In the genomic region with DNA sequence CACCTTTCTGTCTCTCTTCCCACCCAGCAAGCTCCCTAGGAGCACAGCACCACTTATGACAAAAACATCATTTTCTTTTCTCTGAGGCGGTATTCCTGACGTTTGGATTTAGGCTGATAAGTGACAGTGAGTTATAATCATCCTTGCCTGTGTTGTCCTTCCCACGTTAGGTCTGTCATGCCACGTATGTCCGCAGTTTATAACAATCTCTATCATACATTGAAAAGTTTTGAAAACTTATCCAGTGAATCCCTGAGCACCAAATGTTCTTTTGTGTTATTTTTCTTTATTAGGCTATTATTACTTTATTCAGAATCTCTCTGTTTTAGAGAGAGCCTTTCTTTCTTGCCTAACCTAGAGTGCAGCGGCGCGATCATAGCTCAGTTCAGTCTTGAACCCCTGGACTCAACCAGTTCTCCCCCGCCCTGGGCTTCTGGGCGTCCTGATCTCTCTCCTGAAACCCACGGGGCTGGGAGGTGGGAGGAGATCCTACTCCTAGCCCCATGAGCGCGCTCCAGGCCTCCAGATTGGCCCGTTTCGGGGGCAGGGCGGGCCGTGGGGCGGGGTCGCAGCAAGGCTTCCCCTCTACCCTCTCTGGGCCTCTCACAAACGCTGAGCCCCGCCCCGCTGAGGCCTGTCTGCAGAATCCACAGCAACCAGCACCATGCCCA, we compare ENCODE assay signal across 9 cellular contexts. TPM values are rescaled to one million over a fixed set of nuclear protein-coding genes. Genes with fewer than 3 reads are reported as not detected.
DNase-seq lines count a peak whose midpoint lies in the region; ATAC-seq, FAIRE-seq and TF ChIP-seq lines count a peak whose summit lies in the region.
"Had no signal": no experiment of that assay in that cellular context is flagged by ENCODE, and none has a peak within 500 bp of the region (broad histone marks: within the 10 kb centered on the region; RNA-seq: fewer than 3 reads in every experiment).

Gene GSTM2 (plus strand): TSS at position 606 of the 671 bp plus-strand sequence. CDS start 59 bp downstream, at position 665.

- TF ChIP-seq CTCF in activated B cell treated with CpG ODN at 0.5 μM for 24 hours (IDR thresholded peaks at IDR 0.05) = no peak
- no peak for TF ChIP-seq CTCF in bronchial epithelial cell (IDR thresholded peaks at IDR 0.05; ENCODE audit: insufficient read depth, low read length, severe bottlenecking)
- no peak for TF ChIP-seq CTCF in keratinocyte (optimal IDR thresholded peaks at IDR 0.05 in 1 of 3, IDR thresholded peaks at IDR 0.05 in 1 of 3, conservative IDR thresholded peaks at IDR 0.05 in 1 of 3; ENCODE audit: extremely low read depth in 1 of 3, insufficient read depth in 2 of 3, low read length in 3 of 3)

- H3K4me3 Mint-ChIP-seq in activated B cell treated with CpG ODN at 0.5 μM for 24 hours = peak within 1 kb of the TSS; percentile 80

- H2AFZ ChIP-seq in keratinocyte (ENCODE audit: control insufficient read depth, low read length) = peak within 1 kb of the TSS; percentile 35

- H3K36me3 Mint-ChIP-seq in activated B cell treated with CpG ODN at 0.5 μM for 24 hours (ENCODE audit: low read depth) = no peaks in the 10 kb centered on the region

- peak; percentile 93 for ATAC-seq in GM21825 (IDR thresholded peaks at IDR 0.05; ENCODE audit: unreplicated experiment)
- peak; percentile 100 for ATAC-seq in activated B cell treated with CpG ODN at 0.5 μM for 24 hours (ENCODE audit: low read depth)
- ATAC-seq in GM18870 (IDR thresholded peaks at IDR 0.05; ENCODE audit: unreplicated experiment) = no peak

- H3K27me3 ChIP-seq in bronchial epithelial cell (ENCODE audit: control insufficient read depth, insufficient read depth, low read length) (no peaks in the 10 kb centered on the region), keratinocyte (ENCODE audit: control insufficient read depth, extremely low read depth, insufficient read depth, low read length) (no peaks in the 10 kb centered on the region)

- DNase-seq in DMS53 treated with DMSO at 0.1 percent for 48 hours (lab: John Stamatoyannopoulos, UW; ENCODE audit: unreplicated experiment) (peak; percentile 62), NCI-H1092 (lab: John Stamatoyannopoulos, UW) (peak; percentile 41), activated B cell treated with CpG ODN at 0.5 μM for 24 hours (peak; percentile 63), bronchial epithelial cell (ENCODE audit: low read depth) (peak; percentile 63), keratinocyte (ENCODE audit: low read depth, low spot score) (no peak)
- peak; percentile 65 to 87 for DNase-seq in stimulated activated CD4-positive, alpha-beta T cell treated with anti-CD3 and anti-CD28 coated beads, Interleukin-12 subunit alpha, Interleukin-12 subunit beta, amount 100 ng/mL, for 24 hours (ENCODE audit: low read depth in 2 of 2)

- POLR2A ChIA-PET in activated B cell treated with CpG ODN at 0.5 μM for 24 hours (lab: Charles Lee) = interaction anchor here (0.7 to 1.2 kb wide), 2 partner anchors 12 to 126 kb away, joined by 3 read pairs; partner anchors contain the start of gene GSTM4

- FAIRE-seq in bronchial epithelial cell (lab: Jason Lieb, UNC) = no peak
- no peak for FAIRE-seq in keratinocyte (lab: Jason Lieb, UNC)
- FAIRE-seq: endometrium had no signal

- intact Hi-C loops in activated B cell treated with CpG ODN at 0.5 μM for 24 hours (cut with micrococcal nuclease) = loop anchor here (1.0 kb wide), 1 partner anchor 29 kb away; no protein-coding TSS in a partner anchor

- H4K20me1 ChIP-seq in keratinocyte (ENCODE audit: control insufficient read depth, extremely low read depth, insufficient read depth, low read length) = no peaks in the 10 kb centered on the region

- peak within 1 kb of the TSS; percentile 28 for H3K9ac ChIP-seq in keratinocyte (ENCODE audit: control insufficient read depth, extremely low read depth, insufficient read depth, low read length)

- no peaks in the 10 kb centered on the region for H3K9me3 ChIP-seq in keratinocyte (ENCODE audit: control insufficient read depth, low read depth, low read length)

- no peaks in the 10 kb centered on the region for H3K27me3 Mint-ChIP-seq in activated B cell treated with CpG ODN at 0.5 μM for 24 hours

- H3K79me2 ChIP-seq in keratinocyte (ENCODE audit: control insufficient read depth, insufficient read depth, low read length) = no peaks in the 10 kb centered on the region

- no peaks in the 10 kb centered on the region for H3K36me3 ChIP-seq in bronchial epithelial cell (ENCODE audit: control insufficient read depth, insufficient read depth, low read length)
- H3K36me3 ChIP-seq in keratinocyte (ENCODE audit: control insufficient read depth in 2 of 2, extremely low read depth in 1 of 2, insufficient read depth in 2 of 2, low read length in 2 of 2) = no peaks in the 10 kb centered on the region

- peaks cover 21% of the 10 kb centered on the region for H3K4me1 Mint-ChIP-seq in activated B cell treated with CpG ODN at 0.5 μM for 24 hours

- no peaks in the 10 kb centered on the region for H3K9me1 ChIP-seq in keratinocyte (ENCODE audit: control insufficient read depth, extremely low read depth, insufficient read depth, low read length)

- H3K27ac ChIP-seq in keratinocyte (ENCODE audit: control insufficient read depth, insufficient read depth, low read length) = no peak within 1 kb of the TSS

- CTCF ChIA-PET in activated B cell treated with CpG ODN at 0.5 μM for 24 hours (lab: Charles Lee) = interaction anchor here (0.9 kb wide), 1 partner anchor 27 kb away, joined by 4 read pairs; no protein-coding TSS in a partner anchor

- dilution Hi-C loops in keratinocyte (cut with MboI; ENCODE audit: extremely low pct_ligation_motif_present, low sequenced_read_pairs) = no loop called here

- H3K4me3 ChIP-seq in bronchial epithelial cell (ENCODE audit: low read depth, low read length) (peak within 1 kb of the TSS; percentile 17), keratinocyte (ENCODE audit: control insufficient read depth in 2 of 3, extremely low read depth in 1 of 3, insufficient read depth in 2 of 3, low read depth in 1 of 3, low read length in 3 of 3) (peak within 1 kb of the TSS in 2 of 3 experiments; percentile 42 to 49)

- H3K4me1 ChIP-seq in keratinocyte (ENCODE audit: control insufficient read depth, extremely low read depth, insufficient read depth, low read length) = no peaks in the 10 kb centered on the region

- no peak within 1 kb of the TSS for H3K27ac Mint-ChIP-seq in activated B cell treated with CpG ODN at 0.5 μM for 24 hours

- peak within 1 kb of the TSS; percentile 70 for H3K4me2 ChIP-seq in keratinocyte (ENCODE audit: control insufficient read depth, extremely low read depth, insufficient read depth, low read depth, low read length)

- no peaks in the 10 kb centered on the region for H3K9me3 Mint-ChIP-seq in activated B cell treated with CpG ODN at 0.5 μM for 24 hours

RNA-seq across cellular contexts. Expression of gene GSTM2, which starts in this region (rescaled TPM):
- total RNA-seq in activated B cell treated with CpG ODN at 0.5 μM for 24 hours = 9.2 and 11.0 TPM in 2 replicates
- total RNA-seq in bronchial epithelial cell = 0.26 TPM in 2 replicates
- 11.1 to 14.9 TPM (median 14.7 TPM) in 3 replicates for polyA plus RNA-seq in keratinocyte
- 3.0 TPM for polyA plus RNA-seq in keratinocyte (2011; ENCODE audit: low read depth)
- polyA plus RNA-seq in keratinocyte (2011; cell fraction: cytosol; rRNA removed) = 5.4 and 6.7 TPM in 2 replicates
- 48.2 and 77.6 TPM in 2 replicates for polyA plus RNA-seq in keratinocyte (2011; cell fraction: nucleus; rRNA removed)
- 8.3 and 10.9 TPM in 2 replicates for polyA plus RNA-seq in keratinocyte (2012; ENCODE audit: low replicate concordance)
- polyA minus RNA-seq in keratinocyte = 2.0 to 15.7 TPM (median 9.3 TPM) in 3 replicates
- not detected for polyA minus RNA-seq in keratinocyte (2011; cell fraction: cytosol; rRNA and poly(A)+ RNA removed)
- polyA minus RNA-seq in keratinocyte (2011; cell fraction: nucleus; rRNA and poly(A)+ RNA removed) = 1.2 and 4.2 TPM in 2 replicates

Comparison
In these comparisons a context has a peak if more than half of its experiments do, and no peak if none do; other contexts are left out.
1. Peak in DNase-seq and H3K4me3 ChIP-seq in bronchial epithelial cell; RNA of the gene not detected or under 1 TPM.